11 cellular contexts compared by ENCODE assay signal in genomic region chr17:27282054-27282501, GRCh38. TPM values are rescaled to one million over a fixed set of nuclear protein-coding genes. Genes with fewer than 3 reads are reported as not detected.
A peak's percentile ranks its signal among the peaks of the same experiment; 100 is the strongest.
DNase-seq lines count a peak whose midpoint lies in the region; ATAC-seq, FAIRE-seq and TF ChIP-seq lines count a peak whose summit lies in the region.
"Had no signal": no experiment of that assay in that cellular context is flagged by ENCODE, and none has a peak within 500 bp of the region (broad histone marks: within the 10 kb centered on the region; RNA-seq: fewer than 3 reads in every experiment).

No MANE protein-coding gene starts in this region.

- intact Hi-C loops in GM12878 (cut with micrococcal nuclease; ENCODE audit: unreplicated experiment), result no loop called here

- no peaks in the 10 kb centered on the region for H3K36me3 ChIP-seq in GM12878 (ENCODE audit: control insufficient read depth in 2 of 2, insufficient read depth in 2 of 2, low read length in 1 of 2)

- no peak overlapping the region for H3K27ac Mint-ChIP-seq in nephron progenitor cell

- POLR2A ChIA-PET in GM12878 (lab: Charles Lee), result interaction anchor here (1.1 to 3.4 kb wide), 4 partner anchors 12 to 51 kb away, joined by 3 to 26 read pairs (median 5); partner anchors contain the start of gene WSB1

- no peak overlapping the region for H3K4me3 Mint-ChIP-seq in nephron progenitor cell
- H3K4me3 Mint-ChIP-seq: neural crest cell had no signal

- H3K9ac ChIP-seq in GM12878 (ENCODE audit: control insufficient read depth, insufficient read depth, low read length), result no peak overlapping the region

- H3K27me3 ChIP-seq in GM12878 (replicated peaks in 1 of 2; ENCODE audit: control insufficient read depth in 2 of 2, insufficient read depth in 2 of 2, low read length in 1 of 2), result no peaks in the 10 kb centered on the region

- peak; percentile 49 for DNase-seq in GM12878 (ENCODE audit: low read depth, low spot score)
- peak; percentile 54 for DNase-seq in skeletal muscle cell (ENCODE audit: low read depth)
- no peak for DNase-seq in nephron progenitor cell
- DNase-seq in activated CD4-positive, alpha-beta T cell treated with anti-CD3 and anti-CD28 coated beads for 1 hour, result no peak
- no peak for DNase-seq in amygdala (lab: John Stamatoyannopoulos, UW)
- no peak for DNase-seq in retina
- DNase-seq: stimulated activated naive CD4-positive, alpha-beta T cell had no signal

- RAD21 ChIA-PET in GM12878 (lab: Charles Lee; ENCODE audit: unreplicated experiment), result interaction anchor here (0.8 to 3.0 kb wide), 12 partner anchors 12 to 73 kb away, joined by 3 to 26 read pairs (median 5); partner anchors contain the start of gene WSB1

- peaks cover 7% of the 10 kb centered on the region for H3K27me3 Mint-ChIP-seq in nephron progenitor cell (ENCODE audit: low read depth, poor library complexity)

- no peaks in the 10 kb centered on the region for H3K36me3 Mint-ChIP-seq in nephron progenitor cell (ENCODE audit: low read depth)

- WGBS in GM12878 (ENCODE audit: insufficient coverage, insufficient replicate concordance, low lambda C conversion rate, missing lambda C conversion rate), result 100% methylated on average over 1 of the region's 1 CpG

- SMC1A ChIA-PET in GM12878 (lab: Charles Lee; ENCODE audit: uncharacterized antibody, unreplicated experiment), result interaction anchor here (0.6 to 2.0 kb wide), 9 partner anchors 11 to 72 kb away, joined by 3 to 16 read pairs (median 4); partner anchors contain the start of gene WSB1

- H3K4me1 Mint-ChIP-seq in nephron progenitor cell, result no peaks in the 10 kb centered on the region

- no peak overlapping the region for H3K4me3 ChIP-seq in GM12878
- H3K4me3 ChIP-seq in skeletal muscle cell (ENCODE audit: low read depth, low read length), result no peak overlapping the region
- H3K4me3 ChIP-seq: PC-9 had no signal

- ATAC-seq in GM18867 (IDR thresholded peaks at IDR 0.05; ENCODE audit: unreplicated experiment) (peak; percentile 88), HG02973 (IDR thresholded peaks at IDR 0.05; ENCODE audit: unreplicated experiment) (peak; percentile 66), GM12878 (peak; percentile 98)

- no peaks in the 10 kb centered on the region for H4K20me1 ChIP-seq in GM12878 (ENCODE audit: control insufficient read depth, insufficient read depth)

- H3K4me2 ChIP-seq in GM12878 (ENCODE audit: control insufficient read depth, insufficient read depth), result peak overlapping the region; percentile 77
- H3K4me2 ChIP-seq: PC-9 had no signal

- H3K9me3 ChIP-seq in GM12878 (replicated peaks; ENCODE audit: control insufficient read depth, insufficient read depth, low read length), result no peaks in the 10 kb centered on the region

- H3K9me3 Mint-ChIP-seq in nephron progenitor cell, result no peaks in the 10 kb centered on the region
- H3K9me3 Mint-ChIP-seq: neural crest cell had no signal

- peaks cover 14% of the 10 kb centered on the region for H3K4me1 ChIP-seq in GM12878 (ENCODE audit: control insufficient read depth, insufficient read depth, low read length)

- FAIRE-seq in GM12878 (lab: Jason Lieb, UNC), result peak; percentile 84

- H3K27ac ChIP-seq in GM12878 (ENCODE audit: control insufficient read depth, insufficient read depth), result peak overlapping the region; percentile 62
- H3K27ac ChIP-seq: PC-9 had no signal

- TF ChIP-seq POLR2A in GM12878 (IDR thresholded peaks at IDR 0.05; ENCODE audit: low read depth, low read length), result no peak

- TF ChIP-seq RAD21 in GM12878 (IDR thresholded peaks at IDR 0.05; ENCODE audit: insufficient read depth, low read depth, low read length), result no peak

- CTCF ChIA-PET in GM12878 (lab: Yijun Ruan, JAX), result interaction anchor here (0.8 to 1.7 kb wide), 8 partner anchors 8 to 75 kb away, joined by 3 to 11 read pairs (median 5); partner anchors contain the start of gene WSB1

- TF ChIP-seq EP300 in GM12878 (IDR thresholded peaks at IDR 0.05; ENCODE audit: borderline replicate concordance in 1 of 2, control insufficient read depth in 1 of 2, low read depth in 2 of 2, low read length in 2 of 2), result peak in 1 of 2 experiments; percentile 53; a peak in 1 of 4 replicates

- peak overlapping the region; percentile 41 for H2AFZ ChIP-seq in GM12878 (ENCODE audit: control insufficient read depth, low read depth, low read length)
- H2AFZ ChIP-seq: PC-9 had no signal

- TF ChIP-seq CTCF in GM12878 (IDR thresholded peaks at IDR 0.05 in 2 of 3, conservative IDR thresholded peaks at IDR 0.05 in 1 of 3; ENCODE audit: control insufficient read depth in 2 of 3, extremely low read depth in 1 of 3, insufficient read depth in 1 of 3, low read depth in 3 of 3, low read length in 3 of 3), result no peak
- TF ChIP-seq CTCF in nephron progenitor cell (IDR thresholded peaks at IDR 0.05), result no peak

- no peaks in the 10 kb centered on the region for H3K79me2 ChIP-seq in GM12878 (ENCODE audit: control insufficient read depth, insufficient read depth, low read length)

- in situ Hi-C loops in GM12878 (cut with MboI), result loop anchor here (25.0 kb wide), 1 partner anchor 780 kb away; no protein-coding TSS in a partner anchor

- no TSS peak for BruUV-seq in GM12878 (replicated peaks; lab: Mats Ljungman, UMichigan)

TF ChIP-seq in GM12878, 131 proteins besides CTCF, POLR2A, EP300 and RAD21 (continues in another document):
- TF ChIP-seq SPI1 (IDR thresholded peaks at IDR 0.05; ENCODE audit: borderline replicate concordance, insufficient read depth, low read depth, low read length) (peak; percentile 6; the same call in 1 of the 2 replicates), JUNB (IDR thresholded peaks at IDR 0.05) (peak; percentile 36; the same call in 1 of the 2 replicates), SIN3A (IDR thresholded peaks at IDR 0.05; ENCODE audit: low read depth, low read length) (no peak), IKZF2 (IDR thresholded peaks at IDR 0.05) (peak; percentile 73 to 80; a peak in 3 of 4 replicates), ZNF622 (IDR thresholded peaks at IDR 0.05) (no peak), NFIC (IDR thresholded peaks at IDR 0.05; ENCODE audit: low read depth, low read length) (peak; percentile 40; the same call in 1 of the 2 replicates), PML (IDR thresholded peaks at IDR 0.05; ENCODE audit: low read length) (no peak), SREBF1 (IDR thresholded peaks at IDR 0.05; ENCODE audit: low read length) (no peak), KLF5 (IDR thresholded peaks at IDR 0.05; ENCODE audit: partially characterized antibody) (no peak), BCLAF1 (IDR thresholded peaks at IDR 0.05) (no peak), BHLHE40 (IDR thresholded peaks at IDR 0.05; ENCODE audit: borderline replicate concordance in 1 of 2, low read depth in 2 of 2, low read length in 1 of 2) (0 out of 4 replicates have a peak, but pooled peaks of 1 of the 2 experiments have one; percentile 8), ZNF217 (IDR thresholded peaks at IDR 0.05) (0 out of 2 replicates have a peak, but pooled peaks have one; percentile 26), CREB1 (IDR thresholded peaks at IDR 0.05; ENCODE audit: low read depth) (no peak), ZNF207 (IDR thresholded peaks at IDR 0.05; ENCODE audit: borderline replicate concordance) (no peak), SMARCA5 (IDR thresholded peaks at IDR 0.05) (peak; percentile 52; the same call in 1 of the 2 replicates), ETV6 (conservative IDR thresholded peaks at IDR 0.05 in 1 of 2, IDR thresholded peaks at IDR 0.05 in 1 of 2; ENCODE audit: borderline replicate concordance in 1 of 2, low read depth in 1 of 2) (no peak)

RNA-seq across cellular contexts. Expression of gene WSB1, which starts 11.8 kb away (rescaled TPM):
- 1,230 and 1,283 TPM in 2 replicates for total RNA-seq in GM12878 (2013; cell fraction: nucleolus; rRNA removed)
- total RNA-seq in GM12878 (2014; rRNA removed) (84.1 and 102 TPM in 2 replicates), GM12878 (2014; rRNA removed; fragmentation: Illumina TruSeq; extraction: Trizol) (91.5 and 94.3 TPM in 2 replicates), GM12878 (2021) (91.0 and 108 TPM in 2 replicates)
- 111 TPM for polyA plus RNA-seq in GM12878 (2011; ENCODE audit: low read depth)
- polyA plus RNA-seq in GM12878 (2011; rRNA removed) (458 and 632 TPM in 2 replicates), GM12878 (2014; fragmentation: Illumina TruSeq; extraction: Trizol) (108 and 151 TPM in 2 replicates), GM12878 (2014; fragmentation: Nextera tagmentation; extraction: Ambion mirVana) (10 to 100 TPM; 26.6 to 49.8 TPM), GM12878 (2014; rRNA removed) (121 and 162 TPM in 2 replicates), GM12878 (2016; fragmentation: Nextera tagmentation; extraction: Ambion mirVana) (100 to 1,000 TPM; 101 TPM)
- 374 and 577 TPM in 2 replicates for polyA plus RNA-seq in GM12878 (2011; cell fraction: cytosol; rRNA removed)
- 1,022 and 1,033 TPM in 2 replicates for polyA plus RNA-seq in GM12878 (2011; cell fraction: nucleus; rRNA removed)
- polyA plus RNA-seq in GM12878 (2012), result 116 and 173 TPM in 2 replicates
- 122 and 137 TPM in 2 replicates for polyA minus RNA-seq in GM12878 (2011; rRNA and poly(A)+ RNA removed)
- 68.0 and 68.3 TPM in 2 replicates for polyA minus RNA-seq in GM12878 (2011; cell fraction: cytosol; rRNA and poly(A)+ RNA removed)
- 108 and 118 TPM in 2 replicates for polyA minus RNA-seq in GM12878 (2011; cell fraction: nucleus; rRNA and poly(A)+ RNA removed)

Comparison
In these comparisons a context has a peak if more than half of its experiments do, and no peak if none do; other contexts are left out.
1. DNase-seq: peak in GM12878 (single experiment) and skeletal muscle cell (single experiment); none in nephron progenitor cell (single experiment), activated CD4-positive, alpha-beta T cell treated with anti-CD3 and anti-CD28 coated beads for 1 hour (single experiment), amygdala (0 of 56) and retina (single experiment).
2. Peak in every context shown above with its lines, with median percentiles within 50 percentile points of each other: ATAC-seq.